ENCODE assay signal across 8 cellular contexts in the genomic region with DNA sequence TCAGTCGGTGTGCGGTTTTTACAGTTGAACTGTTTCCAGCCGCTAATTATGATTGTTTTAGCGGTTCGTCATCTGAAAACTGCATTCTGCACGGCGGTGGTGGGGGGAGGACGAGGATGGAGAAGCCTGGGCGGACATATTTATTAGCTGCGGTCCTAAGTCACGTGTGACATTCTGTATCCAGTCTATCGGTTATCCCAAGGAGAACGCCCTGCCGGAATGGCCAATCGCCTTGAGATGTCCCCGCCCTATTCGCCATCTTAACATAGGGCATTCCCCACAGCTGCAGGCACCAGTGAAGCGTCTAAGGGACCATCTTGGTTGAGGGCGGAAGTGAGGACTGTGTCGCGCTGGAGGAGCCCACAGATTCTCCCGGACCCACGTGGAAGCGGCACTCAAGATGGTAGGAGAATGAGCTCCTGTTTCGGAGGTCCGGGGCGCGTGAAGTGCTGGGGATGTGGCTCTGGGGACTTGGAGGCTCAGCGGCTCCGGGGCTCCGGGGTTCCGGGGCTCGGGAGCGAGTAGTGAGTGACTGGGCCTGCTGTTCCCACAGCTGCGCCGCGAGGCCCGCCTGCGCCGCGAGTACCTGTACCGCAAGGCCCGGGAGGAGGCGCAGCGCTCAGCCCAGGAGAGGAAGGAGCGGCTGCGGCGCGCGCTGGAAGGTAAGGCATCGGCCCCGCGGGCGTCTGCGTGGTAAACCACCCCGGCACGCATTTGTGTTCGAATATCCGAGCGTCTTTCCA. TPM values are rescaled to one million over a fixed set of nuclear protein-coding genes. Genes with fewer than 3 reads are reported as not detected.
DNase-seq lines count a peak whose midpoint lies in the region; ATAC-seq and TF ChIP-seq lines count a peak whose summit lies in the region.

A gene with protein sequence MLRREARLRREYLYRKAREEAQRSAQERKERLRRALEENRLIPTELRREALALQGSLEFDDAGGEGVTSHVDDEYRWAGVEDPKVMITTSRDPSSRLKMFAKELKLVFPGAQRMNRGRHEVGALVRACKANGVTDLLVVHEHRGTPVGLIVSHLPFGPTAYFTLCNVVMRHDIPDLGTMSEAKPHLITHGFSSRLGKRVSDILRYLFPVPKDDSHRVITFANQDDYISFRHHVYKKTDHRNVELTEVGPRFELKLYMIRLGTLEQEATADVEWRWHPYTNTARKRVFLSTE (plus strand): TSS at position 365 of the 743 bp plus-strand sequence. CDS start 36 bp downstream, at position 401.

- H3K36me3 Mint-ChIP-seq in activated T-helper 17 cell treated with anti-CD3 and anti-CD28 coated beads, Interleukin-2, amount 50 U/mL, for 72 hours (ENCODE audit: low read depth): peaks cover 95% of the 10 kb centered on the region
- peaks cover 6% of the 10 kb centered on the region for H3K36me3 Mint-ChIP-seq in natural killer cell

- H3K4me3 Mint-ChIP-seq in activated T-helper 17 cell treated with anti-CD3 and anti-CD28 coated beads, Interleukin-2, amount 50 U/mL, for 72 hours: peak within 1 kb of the TSS; percentile 94
- peak within 1 kb of the TSS; percentile 99 for H3K4me3 Mint-ChIP-seq in natural killer cell

- intact Hi-C loops in natural killer cell (cut with micrococcal nuclease): loop anchor here (1.0 to 2.0 kb wide), 2 partner anchors 30 to 160 kb away; a partner anchor contains a TSS

- peak; percentile 91 for ATAC-seq in activated T-helper 17 cell treated with anti-CD3 and anti-CD28 coated beads, Interleukin-2, amount 50 U/mL, for 72 hours (replicated peaks)
- peak; percentile 86 to 96 (median 87) for ATAC-seq in natural killer cell
- peak; percentile 90 for ATAC-seq in stimulated activated naive CD8-positive, alpha-beta T cell treated with anti-CD3 and anti-CD28 coated beads, Interleukin-15, Interleukin-2, amounts not matched to agents 100 U/mL and 50 U/mL, for 24 hours

- WGBS in GM23248 (ENCODE audit: low coverage in 1 of 2, low lambda C conversion rate in 2 of 2, missing lambda C conversion rate in 2 of 2), 2 experiments: 1% methylated on average over 39 to 48 of the region's 60 CpGs

- TF ChIP-seq CTCF in fibroblast of mammary gland (conservative IDR thresholded peaks at IDR 0.05; ENCODE audit: control insufficient read depth, insufficient read depth, low read depth, low read length): no peak
- no peak for TF ChIP-seq CTCF in natural killer cell (IDR thresholded peaks at IDR 0.05)

- DNase-seq in Daoy (ENCODE audit: low read depth): peak; percentile 99
- DNase-seq in GM23248: peak; percentile 100
- peak; percentile 99 for DNase-seq in LHCN-M2 (ENCODE audit: low read depth)
- peak; percentile 99 for DNase-seq in RPMI8226
- DNase-seq in fibroblast of mammary gland (ENCODE audit: low read depth): peak; percentile 100
- peak; percentile 88 for DNase-seq in natural killer cell
- peak; percentile 90 for DNase-seq in stimulated activated naive CD8-positive, alpha-beta T cell treated with anti-CD3 and anti-CD28 coated beads, Interleukin-15, Interleukin-2, amounts not matched to agents 100 U/mL and 50 U/mL, for 24 hours

- H3F3A ChIP-seq in GM23248 (ENCODE audit: insufficient read depth): peaks cover 13% of the 10 kb centered on the region

- no peaks in the 10 kb centered on the region for H3K9me3 ChIP-seq in GM23248 (ENCODE audit: low read depth)

- peak within 1 kb of the TSS; percentile 88 for H3K9ac ChIP-seq in GM23248

- peaks cover 29% of the 10 kb centered on the region for H3K79me2 ChIP-seq in GM23248 (ENCODE audit: insufficient read depth)

- H3K27me3 Mint-ChIP-seq in activated T-helper 17 cell treated with anti-CD3 and anti-CD28 coated beads, Interleukin-2, amount 50 U/mL, for 72 hours: no peaks in the 10 kb centered on the region
- no peaks in the 10 kb centered on the region for H3K27me3 Mint-ChIP-seq in natural killer cell (ENCODE audit: low read depth in 2 of 2)

- H3K27ac Mint-ChIP-seq in activated T-helper 17 cell treated with anti-CD3 and anti-CD28 coated beads, Interleukin-2, amount 50 U/mL, for 72 hours: peak within 1 kb of the TSS; percentile 96
- H3K27ac Mint-ChIP-seq in natural killer cell: peak within 1 kb of the TSS; percentile 99 to 100

- peak within 1 kb of the TSS; percentile 94 for H3K27ac ChIP-seq in GM23248

- peak within 1 kb of the TSS; percentile 89 for H3K4me3 ChIP-seq in GM23248
- H3K4me3 ChIP-seq in fibroblast of mammary gland (ENCODE audit: control insufficient read depth, low read depth, low read length): peak within 1 kb of the TSS; percentile 87

- peak within 1 kb of the TSS; percentile 98 for H2AFZ ChIP-seq in GM23248

- peak within 1 kb of the TSS; percentile 97 for H3K4me2 ChIP-seq in GM23248 (ENCODE audit: unreplicated experiment)

- H3K9me2 ChIP-seq in GM23248 (ENCODE audit: insufficient read depth): no peaks in the 10 kb centered on the region

- peaks cover 15% of the 10 kb centered on the region for H3K36me3 ChIP-seq in GM23248 (ENCODE audit: low read depth)

- in situ Hi-C loops in GM23248 (cut with MboI): no loop called here

- no peaks in the 10 kb centered on the region for H4K20me1 ChIP-seq in GM23248 (ENCODE audit: insufficient read depth)

- peaks cover 11% of the 10 kb centered on the region for H3K4me1 ChIP-seq in GM23248 (ENCODE audit: insufficient read depth)

- no peaks in the 10 kb centered on the region for H3K27me3 ChIP-seq in GM23248 (replicated peaks; ENCODE audit: insufficient read depth)

- H3K4me1 Mint-ChIP-seq in activated T-helper 17 cell treated with anti-CD3 and anti-CD28 coated beads, Interleukin-2, amount 50 U/mL, for 72 hours: peaks cover 21% of the 10 kb centered on the region
- H3K4me1 Mint-ChIP-seq in natural killer cell: peaks cover 25 to 42% of the 10 kb centered on the region in 2 donors

- H3K9me3 Mint-ChIP-seq in activated T-helper 17 cell treated with anti-CD3 and anti-CD28 coated beads, Interleukin-2, amount 50 U/mL, for 72 hours: no peaks in the 10 kb centered on the region
- no peaks in the 10 kb centered on the region for H3K9me3 Mint-ChIP-seq in natural killer cell

RNA-seq across cellular contexts. Expression of the gene that starts here (rescaled TPM):
- 294 and 327 TPM in 2 replicates for total RNA-seq in Daoy (2014; rRNA removed; shearing (Covaris generic))
- total RNA-seq in GM23248 (2014; rRNA removed; shearing (Covaris generic)): 109 and 110 TPM in 2 replicates
- 79.1 and 90.4 TPM in 2 replicates for polyA plus RNA-seq in GM23248 (2016; fragmentation: Nextera tagmentation; extraction: Ambion mirVana)
- 114 and 150 TPM in 2 replicates for total RNA-seq in LHCN-M2 (2014; rRNA removed)
- polyA plus RNA-seq in LHCN-M2 (2012): 91.7 TPM
- total RNA-seq in activated T-helper 17 cell treated with anti-CD3 and anti-CD28 coated beads, Interleukin-2, amount 50 U/mL, for 72 hours: 100 to 1,000 TPM in 1 of 2 donors, 10 to 100 TPM in 1; 79.8 to 134 TPM
- total RNA-seq in natural killer cell: 10 to 100 TPM; 60.5 to 80.6 (median 72.9) TPM

Comparison
In these comparisons a context has a peak if more than half of its experiments do, and no peak if none do; other contexts are left out.
1. Peak in every context shown above with its lines: DNase-seq, ATAC-seq, H3K4me3 ChIP-seq and H3K27ac ChIP-seq.